12 cellular contexts compared by ENCODE assay signal in the genomic region with DNA sequence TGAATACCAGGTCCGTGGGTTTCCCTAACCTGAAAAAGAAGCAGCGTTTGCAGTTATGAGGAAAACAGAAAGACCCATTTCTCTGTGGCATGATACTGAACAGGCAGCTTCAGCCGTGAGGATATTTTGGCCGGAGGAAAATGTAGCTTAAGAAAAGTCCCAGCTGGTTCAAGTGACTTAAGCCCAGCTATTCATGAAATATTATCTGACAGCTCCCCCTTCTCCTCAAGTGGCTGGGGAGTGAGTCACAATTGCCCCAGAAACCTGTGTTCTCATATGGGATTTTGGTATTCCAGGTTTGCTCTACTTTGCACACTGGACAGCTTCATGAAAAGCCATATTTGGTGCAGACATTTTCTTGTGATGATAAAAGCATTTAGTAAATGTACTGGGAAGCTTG. TPM values are rescaled to one million over a fixed set of nuclear protein-coding genes. Genes with fewer than 3 reads are reported as not detected.
DNase-seq lines count a peak whose midpoint lies in the region; ATAC-seq, FAIRE-seq and TF ChIP-seq lines count a peak whose summit lies in the region.
"Had no signal": no experiment of that assay in that cellular context is flagged by ENCODE, and none has a peak within 500 bp of the region (broad histone marks: within the 10 kb centered on the region; RNA-seq: fewer than 3 reads in every experiment).

No MANE protein-coding gene starts in this region.

- H3K4me3 ChIP-seq in left ventricle myocardium inferior: no peak overlapping the region
- H3K4me3 ChIP-seq in astrocyte of the cerebellum (ENCODE audit: low read depth, low read length): no peak overlapping the region
- H3K4me3 ChIP-seq in left lung: no peak overlapping the region

- intact Hi-C loops in Right ventricle myocardium superior (cut with DNase I): no loop called here
- intact Hi-C loops in left ventricle myocardium inferior (cut with micrococcal nuclease): no loop called here
- intact Hi-C loops in left lung (cut with DNase I): no loop called here

- ATAC-seq in Right ventricle myocardium superior (ENCODE audit: poor library complexity): peak; percentile 43
- peak; percentile 72 for ATAC-seq in left lung
- no peak for ATAC-seq in GM21360 (IDR thresholded peaks at IDR 0.05; ENCODE audit: unreplicated experiment)
- no peak for ATAC-seq in esophagus mucosa
- ATAC-seq: T-helper 17 cell had no signal

- no peak for TF ChIP-seq POLR2A in GM12891 (IDR thresholded peaks at IDR 0.05; ENCODE audit: low read depth, low read length)

- FAIRE-seq in GM12891 (lab: Jason Lieb, UNC): no peak

- in situ Hi-C loops in astrocyte of the cerebellum (cut with HindIII; ENCODE audit: low sequenced_read_pairs): no loop called here

- H3K27ac ChIP-seq in left ventricle myocardium inferior (replicated peaks) (no peak overlapping the region), left lung (peak overlapping the region in 1 of 2 donors; percentile 16)
- H3K27ac ChIP-seq: parathyroid adenoma had no signal

- H3K36me3 ChIP-seq in left ventricle myocardium inferior (no peaks in the 10 kb centered on the region), left lung (no peaks in the 10 kb centered on the region)

- H3K9me3 ChIP-seq in left ventricle myocardium inferior (replicated peaks) (no peaks in the 10 kb centered on the region), left lung (no peaks in the 10 kb centered on the region)

- H3K4me1 ChIP-seq in left ventricle myocardium inferior: peaks cover 37% of the 10 kb centered on the region
- H3K4me1 ChIP-seq in left lung: peaks cover 6 to 18% of the 10 kb centered on the region in 2 donors

- TF ChIP-seq CTCF in left ventricle myocardium inferior (IDR thresholded peaks at IDR 0.05; ENCODE audit: borderline replicate concordance): no peak
- TF ChIP-seq CTCF in astrocyte of the cerebellum (IDR thresholded peaks at IDR 0.05; ENCODE audit: low read depth, low read length, missing control alignments): no peak
- TF ChIP-seq CTCF in left lung (IDR thresholded peaks at IDR 0.05): no peak

- DNase-seq in Right ventricle myocardium superior (no peak), left ventricle myocardium inferior (no peak), astrocyte of the cerebellum (ENCODE audit: low read depth) (peak; percentile 24), left lung (no peak), COLO668 (lab: John Stamatoyannopoulos, UW; ENCODE audit: unreplicated experiment) (no peak), GM12891 (ENCODE audit: insufficient read length, low spot score) (no peak)
- DNase-seq: erythroblast, NCI-H748 treated with DMSO at 0.1 percent for 48 hours, T-helper 17 cell had no signal

- no peaks in the 10 kb centered on the region for H3K27me3 ChIP-seq in left ventricle myocardium inferior (ENCODE audit: low read depth)
- no peaks in the 10 kb centered on the region for H3K27me3 ChIP-seq in left lung

TF ChIP-seq in GM12891, 5 proteins besides CTCF, POLR2A, EP300 and RAD21:
- TF ChIP-seq PAX5 (IDR thresholded peaks at IDR 0.05; ENCODE audit: insufficient read depth, low read length, severe bottlenecking): no peak
- no peak for TF ChIP-seq POLR2AphosphoS5 (IDR thresholded peaks at IDR 0.05; ENCODE audit: low read depth, low read length)

RNA-seq across cellular contexts. Expression of a gene that starts 47.8 kb away (rescaled TPM):
- total RNA-seq in Right ventricle myocardium superior (8.6 TPM), left ventricle myocardium inferior (14.0 TPM), left lung (10 to 100 TPM; 25.5 to 27.5 TPM), esophagus mucosa (4.4 TPM)
- 0.37 TPM for polyA plus RNA-seq in GM12891 (2012; ENCODE audit: low read depth, missing spikeins)
- total RNA-seq: T-helper 17 cell had no signal

Comparison
In these comparisons a context has a peak if more than half of its experiments do, and no peak if none do; other contexts are left out.
1. ATAC-seq: peak in Right ventricle myocardium superior (single experiment) and left lung (single experiment); none in GM21360 (single experiment) and esophagus mucosa (single experiment).